8 cellular contexts compared by ENCODE assay signal in the genomic region with DNA sequence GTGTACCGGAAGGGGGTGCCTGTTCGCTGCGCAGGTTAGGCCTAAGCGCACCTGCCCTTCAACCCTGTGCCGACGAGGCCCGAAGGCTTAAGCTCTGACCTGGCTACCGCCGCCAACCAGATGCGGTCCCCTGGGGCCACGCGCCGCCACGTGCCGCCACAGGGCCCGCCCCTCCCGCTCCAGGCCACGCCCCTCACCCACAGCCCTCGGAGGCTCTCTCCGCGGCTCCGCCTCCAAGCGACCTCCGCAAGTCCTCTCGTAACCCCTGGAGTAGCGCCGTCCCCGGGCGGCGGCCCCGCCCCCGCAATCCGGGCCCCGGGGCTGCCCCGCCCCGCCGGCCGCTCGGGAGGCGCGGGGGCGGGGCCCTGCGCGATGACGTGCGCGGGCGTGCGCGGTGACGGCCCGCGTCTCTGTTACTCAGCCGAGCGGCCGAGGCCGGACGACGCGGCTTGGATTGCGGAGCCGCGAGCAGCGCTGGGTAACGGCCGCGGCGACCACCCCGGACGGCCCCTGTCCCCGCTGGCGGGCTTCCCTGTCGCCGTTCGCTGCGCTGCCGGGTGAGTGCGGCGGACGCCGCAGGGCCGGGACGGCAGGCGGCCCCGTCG. TPM values are rescaled to one million over a fixed set of nuclear protein-coding genes. Genes with fewer than 3 reads are reported as not detected.
DNase-seq lines count a peak whose midpoint lies in the region; ATAC-seq, FAIRE-seq and TF ChIP-seq lines count a peak whose summit lies in the region.

A gene (plus strand): TSS at position 413 of the 605 bp plus-strand sequence. CDS start 94,984 bp downstream, outside the sequence.

- intact Hi-C loops in HepG2 (cut with micrococcal nuclease; ENCODE audit: unreplicated experiment): no loop called here

- peaks cover 32% of the 10 kb centered on the region for H3K79me2 ChIP-seq in HepG2 (ENCODE audit: insufficient read depth, low read length)

- no peaks in the 10 kb centered on the region for H3K9me3 ChIP-seq in HepG2 (ENCODE audit: low read length)

- peak; percentile 82 to 85 for TF ChIP-seq POLR2A in HepG2 (IDR thresholded peaks at IDR 0.05; ENCODE audit: insufficient read depth in 1 of 2, low read depth in 2 of 2, low read length in 2 of 2)

- peak; percentile 78 for ATAC-seq in GM19395 (IDR thresholded peaks at IDR 0.05; ENCODE audit: unreplicated experiment)
- peak; percentile 77 for ATAC-seq in HG03558 (IDR thresholded peaks at IDR 0.05; ENCODE audit: extremely low read depth, unreplicated experiment)
- peak; percentile 89 for ATAC-seq in HepG2

- peak within 1 kb of the TSS; percentile 85 for H3K9ac ChIP-seq in HepG2 (ENCODE audit: insufficient read depth, low read depth, low read length)

- POLR2A ChIA-PET in HepG2 (lab: Yijun Ruan, JAX): interaction anchor here (0.7 kb wide), 1 partner anchor 16 kb away, joined by 3 read pairs; no protein-coding TSS in a partner anchor

- H3K27ac ChIP-seq in C4-2B (peak within 1 kb of the TSS; percentile 72), HepG2 (ENCODE audit: extremely low read length, insufficient read depth, low read length) (peak within 1 kb of the TSS; percentile 87)

- H3K36me3 ChIP-seq in HepG2 (replicated peaks in 1 of 2; ENCODE audit: control insufficient read depth in 1 of 2, insufficient read depth in 2 of 2, low read length in 2 of 2): no peaks in the 10 kb centered on the region

- H3K27me3 ChIP-seq in HepG2 (ENCODE audit: control insufficient read depth in 1 of 2, insufficient read depth in 2 of 2, low read length in 2 of 2): no peaks in the 10 kb centered on the region; a peak in 2 of 5 replicates

- TF ChIP-seq RAD21 in HepG2 (CRISPR knock-in tag; IDR thresholded peaks at IDR 0.05): peak; percentile 9; the same call in 1 of the 2 replicates

- peaks cover 23% of the 10 kb centered on the region for H4K20me1 ChIP-seq in HepG2 (ENCODE audit: insufficient read depth, low read length)

- 5% methylated on average over 4 of the region's 86 CpGs for WGBS in HepG2 (ENCODE audit: low lambda C conversion rate)

- H3K4me3 ChIP-seq in HepG2 (replicated peaks in 1 of 3; ENCODE audit: insufficient read depth in 1 of 3, low read depth in 2 of 3, low read length in 3 of 3): peak within 1 kb of the TSS; percentile 82 to 95 (median 83)

- H3K4me2 ChIP-seq in HepG2 (ENCODE audit: low read depth, low read length): peak within 1 kb of the TSS; percentile 78

- no TSS peak for BruUV-seq in HepG2 (replicated peaks; lab: Mats Ljungman, UMichigan)

- in situ Hi-C loops in HepG2 (cut with HindIII; ENCODE audit: extremely low pct_ligation_motif_present, low pct_unique_long_range_greater_than_20kb): no loop called here

- FAIRE-seq in HepG2 (lab: Jason Lieb, UNC): no peak

- TF ChIP-seq EP300 in HepG2 (IDR thresholded peaks at IDR 0.05; ENCODE audit: low read depth in 2 of 2, low read length in 2 of 2): no peak
- TF ChIP-seq EP300 in HepG2 (CRISPR knock-in tag; IDR thresholded peaks at IDR 0.05; ENCODE audit: borderline replicate concordance): no peak

- peaks cover 30% of the 10 kb centered on the region for H3K4me1 ChIP-seq in HepG2 (ENCODE audit: insufficient read depth, low read length)

- CTCF ChIA-PET in HepG2 (lab: Yijun Ruan, JAX; ENCODE audit: low intra/inter-chr PET ratio, low total read pairs): no interaction called here

- H2AFZ ChIP-seq in HepG2 (ENCODE audit: low read length): peak within 1 kb of the TSS; percentile 59

- DNase-seq in NCI-H748 treated with DMSO at 0.1 percent for 48 hours (lab: John Stamatoyannopoulos, UW): peak; percentile 69
- peak; percentile 89 to 92 for DNase-seq in activated CD4-positive, alpha-beta T cell treated with anti-CD3 and anti-CD28 coated beads, Interleukin-2, amount 50 U/mL, for 4 hours
- DNase-seq in dermis blood vessel endothelial cell: peak; percentile 89
- DNase-seq in HepG2 (ENCODE audit: low spot score): peak; percentile 83
- peak; percentile 93 for DNase-seq in stimulated activated CD4-positive, alpha-beta T cell treated with anti-CD3 and anti-CD28 coated beads, Interleukin-4, amount 100 ng/mL, for 1 hour

- TF ChIP-seq CTCF in C4-2B (conservative IDR thresholded peaks at IDR 0.05) (no peak), HepG2 (CRISPR knock-in tag; IDR thresholded peaks at IDR 0.05) (no peak)

TF ChIP-seq in HepG2, 621 proteins besides CTCF, POLR2A, EP300 and RAD21 (continues in another document):
- TF ChIP-seq, protein P1, sequence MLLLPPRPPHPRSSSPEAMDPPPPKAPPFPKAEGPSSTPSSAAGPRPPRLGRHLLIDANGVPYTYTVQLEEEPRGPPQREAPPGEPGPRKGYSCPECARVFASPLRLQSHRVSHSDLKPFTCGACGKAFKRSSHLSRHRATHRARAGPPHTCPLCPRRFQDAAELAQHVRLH (CRISPR knock-in tag; IDR thresholded peaks at IDR 0.05; ENCODE audit: borderline replicate concordance, low read depth): peak; percentile 83; the same call in 1 of the 2 replicates
- no peak for TF ChIP-seq ZNF501 (CRISPR knock-in tag; IDR thresholded peaks at IDR 0.05)
- no peak for TF ChIP-seq SMARCC2 (IDR thresholded peaks at IDR 0.05)
- TF ChIP-seq, protein P2, sequence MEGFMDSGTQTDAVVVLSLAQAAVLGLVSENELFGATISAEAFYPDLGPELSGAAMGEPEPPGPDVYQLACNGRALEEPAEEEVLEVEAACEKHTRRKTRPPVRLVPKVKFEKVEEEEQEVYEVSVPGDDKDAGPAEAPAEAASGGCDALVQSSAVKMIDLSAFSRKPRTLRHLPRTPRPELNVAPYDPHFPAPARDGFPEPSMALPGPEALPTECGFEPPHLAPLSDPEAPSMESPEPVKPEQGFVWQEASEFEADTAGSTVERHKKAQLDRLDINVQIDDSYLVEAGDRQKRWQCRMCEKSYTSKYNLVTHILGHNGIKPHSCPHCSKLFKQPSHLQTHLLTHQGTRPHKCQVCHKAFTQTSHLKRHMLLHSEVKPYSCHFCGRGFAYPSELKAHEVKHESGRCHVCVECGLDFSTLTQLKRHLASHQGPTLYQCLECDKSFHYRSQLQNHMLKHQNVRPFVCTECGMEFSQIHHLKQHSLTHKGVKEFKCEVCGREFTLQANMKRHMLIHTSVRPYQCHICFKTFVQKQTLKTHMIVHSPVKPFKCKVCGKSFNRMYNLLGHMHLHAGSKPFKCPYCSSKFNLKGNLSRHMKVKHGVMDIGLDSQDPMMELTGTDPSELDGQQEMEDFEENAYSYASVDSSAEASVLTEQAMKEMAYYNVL (CRISPR knock-in tag; IDR thresholded peaks at IDR 0.05; ENCODE audit: borderline replicate concordance): peak; percentile 42; the same call in 1 of the 2 replicates
- TF ChIP-seq TEAD3 (CRISPR knock-in tag; optimal IDR thresholded peaks at IDR 0.05; ENCODE audit: borderline replicate concordance): peak; percentile 16
- TF ChIP-seq SSRP1 (CRISPR knock-in tag; IDR thresholded peaks at IDR 0.05): no peak
- TF ChIP-seq ZNF781 (CRISPR knock-in tag; IDR thresholded peaks at IDR 0.05; ENCODE audit: borderline replicate concordance, not compliant biosample characterization): peak; percentile 49
- TF ChIP-seq AGO2 (optimal IDR thresholded peaks at IDR 0.05; ENCODE audit: low read depth, low read length): no peak
- peak; percentile 88 for TF ChIP-seq ZFY (CRISPR knock-in tag; IDR thresholded peaks at IDR 0.05)
- TF ChIP-seq ASH2L (IDR thresholded peaks at IDR 0.05; ENCODE audit: insufficient read length, low read depth, low read length): no peak
- TF ChIP-seq, protein P3, sequence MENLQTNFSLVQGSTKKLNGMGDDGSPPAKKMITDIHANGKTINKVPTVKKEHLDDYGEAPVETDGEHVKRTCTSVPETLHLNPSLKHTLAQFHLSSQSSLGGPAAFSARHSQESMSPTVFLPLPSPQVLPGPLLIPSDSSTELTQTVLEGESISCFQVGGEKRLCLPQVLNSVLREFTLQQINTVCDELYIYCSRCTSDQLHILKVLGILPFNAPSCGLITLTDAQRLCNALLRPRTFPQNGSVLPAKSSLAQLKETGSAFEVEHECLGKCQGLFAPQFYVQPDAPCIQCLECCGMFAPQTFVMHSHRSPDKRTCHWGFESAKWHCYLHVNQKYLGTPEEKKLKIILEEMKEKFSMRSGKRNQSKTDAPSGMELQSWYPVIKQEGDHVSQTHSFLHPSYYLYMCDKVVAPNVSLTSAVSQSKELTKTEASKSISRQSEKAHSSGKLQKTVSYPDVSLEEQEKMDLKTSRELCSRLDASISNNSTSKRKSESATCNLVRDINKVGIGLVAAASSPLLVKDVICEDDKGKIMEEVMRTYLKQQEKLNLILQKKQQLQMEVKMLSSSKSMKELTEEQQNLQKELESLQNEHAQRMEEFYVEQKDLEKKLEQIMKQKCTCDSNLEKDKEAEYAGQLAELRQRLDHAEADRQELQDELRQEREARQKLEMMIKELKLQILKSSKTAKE (CRISPR knock-in tag; IDR thresholded peaks at IDR 0.05; ENCODE audit: borderline replicate concordance): peak; percentile 39; the same call in 1 of the 2 replicates
- TF ChIP-seq ZNF20 (CRISPR knock-in tag; IDR thresholded peaks at IDR 0.05): 0 out of 2 replicates have a peak, but pooled peaks have one; percentile 65
- TF ChIP-seq ZNF879 (CRISPR knock-in tag; IDR thresholded peaks at IDR 0.05): peak; percentile 66; the same call in 1 of the 2 replicates

RNA-seq across cellular contexts. Expression of the gene that starts here (rescaled TPM):
- total RNA-seq in dermis blood vessel endothelial cell (81.3 and 104 TPM in 2 replicates), HepG2 (2016; rRNA removed; fragmentation: Illumina TruSeq; extraction: Trizol) (47.3 and 64.5 TPM in 2 replicates)
- total RNA-seq in HepG2 (2016; cell fraction: cytosol; rRNA removed; fragmentation: Illumina TruSeq; extraction: Trizol; ENCODE audit: low read depth): 38.1 and 43.3 TPM in 2 replicates
- total RNA-seq in HepG2 (2016; cell fraction: insoluble cytoplasmic fraction; rRNA removed; fragmentation: Illumina TruSeq; extraction: Trizol): 52.5 and 69.3 TPM in 2 replicates
- total RNA-seq in HepG2 (2016; cell fraction: membrane; rRNA removed; fragmentation: Illumina TruSeq; extraction: Trizol): 40.8 and 50.0 TPM in 2 replicates
- total RNA-seq in HepG2 (2016; cell fraction: nucleus; rRNA removed; fragmentation: Illumina TruSeq; extraction: Trizol): 47.3 and 50.1 TPM in 2 replicates
- polyA plus RNA-seq in HepG2 (2011; rRNA removed): 28.9 and 41.6 TPM in 2 replicates
- polyA plus RNA-seq in HepG2 (2011; cell fraction: cytosol; rRNA removed): 20.5 and 25.1 TPM in 2 replicates
- 23.9 and 28.6 TPM in 2 replicates for polyA plus RNA-seq in HepG2 (2011; cell fraction: nucleus; rRNA removed)
- polyA plus RNA-seq in HepG2 (2012): 27.8 and 29.2 TPM in 2 replicates
- polyA plus RNA-seq in HepG2 (2016; cell fraction: cytosol; fragmentation: Illumina TruSeq; extraction: Trizol; ENCODE audit: low read depth): 7.5 and 9.5 TPM in 2 replicates
- polyA plus RNA-seq in HepG2 (2016; cell fraction: insoluble cytoplasmic fraction; fragmentation: Illumina TruSeq; extraction: Trizol; ENCODE audit: low read depth): 48.2 and 48.3 TPM in 2 replicates
- 18.9 and 25.1 TPM in 2 replicates for polyA plus RNA-seq in HepG2 (2016; cell fraction: membrane; fragmentation: Illumina TruSeq; extraction: Trizol; ENCODE audit: low read depth)
- 49.0 and 52.9 TPM in 2 replicates for polyA plus RNA-seq in HepG2 (2016; cell fraction: nucleus; fragmentation: Illumina TruSeq; extraction: Trizol; ENCODE audit: insufficient read depth, low read depth)
- 13.2 and 15.2 TPM in 2 replicates for polyA minus RNA-seq in HepG2 (2011; rRNA and poly(A)+ RNA removed; ENCODE audit: low replicate concordance)
- polyA minus RNA-seq in HepG2 (2011; cell fraction: cytosol; rRNA and poly(A)+ RNA removed): 20.2 and 27.6 TPM in 2 replicates
- 79.8 and 93.3 TPM in 2 replicates for polyA minus RNA-seq in HepG2 (2011; cell fraction: nucleus; rRNA and poly(A)+ RNA removed)

Comparison
In these comparisons a context has a peak if more than half of its experiments do, and no peak if none do; other contexts are left out.
1. Peak in every context shown above with its lines: DNase-seq, ATAC-seq, H3K4me3 ChIP-seq and H3K27ac ChIP-seq.